In genomic region chrX:10597871-10598270, GRCh38 we compare ENCODE assay signal across 8 cellular contexts. TPM values are rescaled to one million over a fixed set of nuclear protein-coding genes. Genes with fewer than 3 reads are reported as not detected.
A peak's percentile ranks its signal among the peaks of the same experiment; 100 is the strongest.
DNase-seq lines count a peak whose midpoint lies in the region; ATAC-seq lines count a peak whose summit lies in the region.

No MANE protein-coding gene starts in this region.

- DNase-seq in ACHN (peak; percentile 31), RPMI7951 (ENCODE audit: low read depth) (peak; percentile 46), head of caudate nucleus (peak in 32 of 42 donors; percentile 5 to 78 (median 38)), T-cell (no peak)
- DNase-seq in T-helper 2 cell treated with Interferon-gamma antibody and Interleukin-4, amounts not matched to agents 5 μg/mL and 100 μg/mL, for 36 hours (ENCODE audit: low spot score), result no peak
- DNase-seq in NK-92 treated with Interleukin-12 subunit alpha and Interleukin-12 subunit beta, amount 100 ng/mL, for 24 hours (lab: John Stamatoyannopoulos, UW), result no peak

- no peak overlapping the region for H3K27ac Mint-ChIP-seq in T-helper 2 cell treated with Interferon-gamma antibody and Interleukin-4, amounts not matched to agents 5 μg/mL and 100 μg/mL, for 36 hours
- H3K27ac Mint-ChIP-seq in T-cell, result no peak overlapping the region

- H3K27me3 Mint-ChIP-seq in T-helper 2 cell treated with Interferon-gamma antibody and Interleukin-4, amounts not matched to agents 5 μg/mL and 100 μg/mL, for 36 hours (ENCODE audit: low read depth), result no peaks in the 10 kb centered on the region
- H3K27me3 Mint-ChIP-seq in T-cell, result no peaks in the 10 kb centered on the region

- no peaks in the 10 kb centered on the region for H3K36me3 Mint-ChIP-seq in T-helper 2 cell treated with Interferon-gamma antibody and Interleukin-4, amounts not matched to agents 5 μg/mL and 100 μg/mL, for 36 hours (ENCODE audit: low read depth)
- no peaks in the 10 kb centered on the region for H3K36me3 Mint-ChIP-seq in T-cell

- no peak overlapping the region for H3K4me3 Mint-ChIP-seq in T-helper 2 cell treated with Interferon-gamma antibody and Interleukin-4, amounts not matched to agents 5 μg/mL and 100 μg/mL, for 36 hours
- no peak overlapping the region for H3K4me3 Mint-ChIP-seq in T-cell

- in situ Hi-C loops in ACHN (cut with HindIII; ENCODE audit: low pct_ligation_motif_present, low pct_unique_long_range_greater_than_20kb, low sequenced_read_pairs), result no loop called here

- no peaks in the 10 kb centered on the region for H3K9me3 Mint-ChIP-seq in T-helper 2 cell treated with Interferon-gamma antibody and Interleukin-4, amounts not matched to agents 5 μg/mL and 100 μg/mL, for 36 hours
- H3K9me3 Mint-ChIP-seq in T-cell, result no peaks in the 10 kb centered on the region

- intact Hi-C loops in head of caudate nucleus (cut with DNase I), result no loop called here

- ATAC-seq in GM18907 (IDR thresholded peaks at IDR 0.05; ENCODE audit: unreplicated experiment) (peak; percentile 58), HG02973 (IDR thresholded peaks at IDR 0.05; ENCODE audit: unreplicated experiment) (no peak), T-cell (replicated peaks in 1 of 4) (no peak)

- POLR2A ChIA-PET in T-cell (lab: Charles Lee), result no interaction called here

- CTCF ChIA-PET in T-cell (lab: Charles Lee), result interaction anchor here in 1 of 2 donors (1.8 kb wide), 1 partner anchor 408 kb away, joined by 5 read pairs; no protein-coding TSS in a partner anchor

- no peaks in the 10 kb centered on the region for H3K4me1 Mint-ChIP-seq in T-helper 2 cell treated with Interferon-gamma antibody and Interleukin-4, amounts not matched to agents 5 μg/mL and 100 μg/mL, for 36 hours (ENCODE audit: low read depth)
- no peaks in the 10 kb centered on the region for H3K4me1 Mint-ChIP-seq in T-cell

RNA-seq across cellular contexts. Expression of gene MID1, which starts 22.5 kb away (rescaled TPM):
- total RNA-seq in RPMI7951 (2014; rRNA removed; shearing (Covaris generic)), result 16.0 and 16.6 TPM in 2 replicates
- under 1 TPM in 3 of 5 donors, not detected in 2; 0.09 to 0.29 (median 0.10) TPM for total RNA-seq in T-cell

Comparison
In these comparisons a context has a peak if more than half of its experiments do, and no peak if none do; other contexts are left out.
1. DNase-seq: peak in ACHN (single experiment), RPMI7951 (single experiment) and head of caudate nucleus (32 of 42); none in T-helper 2 cell treated with Interferon-gamma antibody and Interleukin-4, amounts not matched to agents 5 μg/mL and 100 μg/mL, for 36 hours (single experiment), NK-92 treated with Interleukin-12 subunit alpha and Interleukin-12 subunit beta, amount 100 ng/mL, for 24 hours (single experiment) and T-cell (0 of 34).
2. RNA of gene MID1, which starts 22.5 kb away (total RNA-seq): 16.0 to 16.6 TPM in RPMI7951; 0.09 to 0.29 TPM in T-cell; every median in the first group is over 10 times any median in the second.